ENCODE assay signal across 1 cellular context in genomic region chr1:17194981-17195528, GRCh38.
TF ChIP-seq lines count a peak whose summit lies in the region.

No MANE protein-coding gene starts in this region.

TF ChIP-seq in K562, 482 proteins besides CTCF, POLR2A, EP300 and RAD21:
- TF ChIP-seq ZFP36 (IDR thresholded peaks at IDR 0.05; ENCODE audit: low read depth, low read length, partially characterized antibody) (peak; percentile 79), RBM25 (IDR thresholded peaks at IDR 0.05; ENCODE audit: low read depth, low read length, severe bottlenecking) (peak; percentile 77), PTBP1 (IDR thresholded peaks at IDR 0.05; ENCODE audit: low read depth, low read length) (0 out of 2 replicates have a peak, but pooled peaks have one; percentile 37), CBX1 (IDR thresholded peaks at IDR 0.05; ENCODE audit: low read depth) (no peak), SMARCA5 (IDR thresholded peaks at IDR 0.05) (peak; percentile 63; the same call in 1 of the 2 replicates), BRD9 (IDR thresholded peaks at IDR 0.05; ENCODE audit: low read depth, partially characterized antibody) (peak; percentile 92)
